Comparison of ENCODE assay signal across 17 cellular contexts in genomic region chr1:234244482-234244881, GRCh38.
DNase-seq lines count a peak whose midpoint lies in the region; ATAC-seq and TF ChIP-seq lines count a peak whose summit lies in the region.
"Had no signal": no experiment of that assay in that cellular context is flagged by ENCODE, and none has a peak within 500 bp of the region (broad histone marks: within the 10 kb centered on the region; RNA-seq: fewer than 3 reads in every experiment).

No MANE protein-coding gene starts in this region.

- peaks cover 25% of the 10 kb centered on the region for H3K27me3 Mint-ChIP-seq in stimulated activated memory B cell treated with anti-CD40 and anti-IgM and Interleukin-4, amounts not matched to agents 10 μg/mL and 1 μg/mL and 100 μg/mL, for 72 hours

- peaks cover 14% of the 10 kb centered on the region for H3K9me3 Mint-ChIP-seq in stimulated activated memory B cell treated with anti-CD40 and anti-IgM and Interleukin-4, amounts not matched to agents 10 μg/mL and 1 μg/mL and 100 μg/mL, for 72 hours

- no peak overlapping the region for H3K4me2 ChIP-seq in osteoblast (ENCODE audit: insufficient read depth, low read length)
- H3K4me2 ChIP-seq: PC-9 had no signal

- H4K20me1 ChIP-seq in osteoblast (ENCODE audit: insufficient read depth, low read length): no peaks in the 10 kb centered on the region

- ATAC-seq in GM18868 (IDR thresholded peaks at IDR 0.05; ENCODE audit: unreplicated experiment): peak; percentile 32
- ATAC-seq in GM21529 (IDR thresholded peaks at IDR 0.05; ENCODE audit: unreplicated experiment): peak; percentile 31
- peak; percentile 27 for ATAC-seq in HG03565 (IDR thresholded peaks at IDR 0.05; ENCODE audit: unreplicated experiment)
- peak; percentile 65 for ATAC-seq in stimulated activated memory B cell treated with anti-CD40 and anti-IgM and Interleukin-4, amounts not matched to agents 10 μg/mL and 1 μg/mL and 100 μg/mL, for 72 hours
- ATAC-seq in HG02763 (IDR thresholded peaks at IDR 0.05; ENCODE audit: unreplicated experiment): no peak

- TF ChIP-seq CTCF in osteoblast (IDR thresholded peaks at IDR 0.05; ENCODE audit: extremely low read depth, low read depth, low read length) (no peak), testis (IDR thresholded peaks at IDR 0.05) (no peak)

- H3K27ac ChIP-seq in osteoblast (ENCODE audit: low read depth, low read length) (no peak overlapping the region), testis (no peak overlapping the region)
- H3K27ac ChIP-seq: coronary artery, left ventricle myocardium inferior, PC-9 had no signal

- no peak overlapping the region for H2AFZ ChIP-seq in osteoblast (ENCODE audit: low read length)
- H2AFZ ChIP-seq: PC-9 had no signal

- H3K4me3 ChIP-seq in osteoblast (ENCODE audit: insufficient read depth, low read length) (no peak overlapping the region), testis (no peak overlapping the region)
- H3K4me3 ChIP-seq: coronary artery, left ventricle myocardium inferior, PC-9 had no signal

- H3K27ac Mint-ChIP-seq in stimulated activated memory B cell treated with anti-CD40 and anti-IgM and Interleukin-4, amounts not matched to agents 10 μg/mL and 1 μg/mL and 100 μg/mL, for 72 hours: no peak overlapping the region
- H3K27ac Mint-ChIP-seq: CD4-positive, alpha-beta T cell; nephron progenitor cell had no signal

- H3K4me1 Mint-ChIP-seq in stimulated activated memory B cell treated with anti-CD40 and anti-IgM and Interleukin-4, amounts not matched to agents 10 μg/mL and 1 μg/mL and 100 μg/mL, for 72 hours: peaks cover 43% of the 10 kb centered on the region
- H3K4me1 Mint-ChIP-seq: nephron progenitor cell had no signal

- no peak overlapping the region for H3K4me3 Mint-ChIP-seq in stimulated activated memory B cell treated with anti-CD40 and anti-IgM and Interleukin-4, amounts not matched to agents 10 μg/mL and 1 μg/mL and 100 μg/mL, for 72 hours
- H3K4me3 Mint-ChIP-seq: CD4-positive, alpha-beta T cell; nephron progenitor cell had no signal

- peaks cover 4% of the 10 kb centered on the region for H3K9me3 ChIP-seq in osteoblast (ENCODE audit: low read depth, low read length)
- H3K9me3 ChIP-seq in testis: no peaks in the 10 kb centered on the region
- H3K9me3 ChIP-seq: left ventricle myocardium inferior had no signal

- no peaks in the 10 kb centered on the region for H3K79me2 ChIP-seq in osteoblast (ENCODE audit: insufficient read depth, low read length)

- H3K4me1 ChIP-seq in osteoblast (ENCODE audit: insufficient read depth, low read length) (no peaks in the 10 kb centered on the region), testis (no peaks in the 10 kb centered on the region)
- H3K4me1 ChIP-seq: left ventricle myocardium inferior had no signal

- H3K36me3 ChIP-seq in osteoblast (ENCODE audit: insufficient read depth, low read length) (no peaks in the 10 kb centered on the region), testis (ENCODE audit: low read depth, missing control alignments) (no peaks in the 10 kb centered on the region)
- H3K36me3 ChIP-seq: left ventricle myocardium inferior had no signal

- H3K36me3 Mint-ChIP-seq in stimulated activated memory B cell treated with anti-CD40 and anti-IgM and Interleukin-4, amounts not matched to agents 10 μg/mL and 1 μg/mL and 100 μg/mL, for 72 hours: peaks cover 5% of the 10 kb centered on the region

- intact Hi-C loops in testis (cut with DNase I; ENCODE audit: low total_unique reads): no loop called here

- DNase-seq in osteoblast (ENCODE audit: insufficient read length, low spot score, missing footprints): no peak
- DNase-seq in testis: no peak
- DNase-seq: activated CD4-positive, alpha-beta T cell treated with anti-CD3 and anti-CD28 coated beads for 48 hours; activated T-cell treated with anti-CD3 and anti-CD28 coated beads, Interleukin-2, amount 50 U/mL, for 1 hour; amniotic stem cell; CD4-positive, alpha-beta T cell; hypothalamus; left ventricle myocardium inferior; NCI-H2171 treated with DMSO at 0.1 percent for 48 hours; nephron progenitor cell; PC-9 had no signal

- H3K27me3 ChIP-seq in osteoblast (ENCODE audit: insufficient read depth, low read length) (no peaks in the 10 kb centered on the region), testis (no peaks in the 10 kb centered on the region)

- TF ChIP-seq POLR2A in testis (IDR thresholded peaks at IDR 0.05): no peak
